19 cellular contexts compared by ENCODE assay signal in the genomic region with DNA sequence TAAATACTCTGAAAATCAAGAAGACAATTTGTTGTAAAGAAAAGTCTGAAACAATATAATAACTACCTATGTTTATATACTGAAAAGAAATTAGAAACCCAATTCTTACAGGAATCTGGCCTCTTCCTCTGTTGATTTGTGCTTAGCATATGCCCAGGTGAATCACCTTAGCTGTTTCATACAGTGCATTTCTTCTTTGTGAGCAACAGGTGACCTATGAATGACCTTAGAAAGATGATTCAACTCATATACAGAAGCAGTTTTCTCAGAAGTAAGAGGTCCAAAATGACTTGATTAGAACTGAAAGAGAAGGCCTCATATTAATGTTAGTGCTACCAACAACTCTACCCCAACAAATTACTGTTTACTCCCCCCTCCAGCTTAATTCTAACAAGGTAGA.
DNase-seq lines count a peak whose midpoint lies in the region; ATAC-seq and TF ChIP-seq lines count a peak whose summit lies in the region.
"Had no signal": no experiment of that assay in that cellular context is flagged by ENCODE, and none has a peak within 500 bp of the region (broad histone marks: within the 10 kb centered on the region; RNA-seq: fewer than 3 reads in every experiment).

No MANE protein-coding gene starts in this region.

- H4K5ac ChIP-seq in IMR-90 (ENCODE audit: low read depth, low read length): no peak overlapping the region

- H3K36me3 ChIP-seq in IMR-90 (ENCODE audit: control insufficient read depth, insufficient read depth, low read length) (no peaks in the 10 kb centered on the region), brain microvascular endothelial cell (replicated peaks) (no peaks in the 10 kb centered on the region), heart left ventricle (no peaks in the 10 kb centered on the region)
- H3K36me3 ChIP-seq: cardiac muscle cell, stomach had no signal

- no peak overlapping the region for H2BK5ac ChIP-seq in IMR-90 (ENCODE audit: low read depth, low read length, poor library complexity, severe bottlenecking)

- no peak overlapping the region for H2BK120ac ChIP-seq in IMR-90 (ENCODE audit: low read depth, low read length)

- H3K4me2 ChIP-seq in IMR-90 (ENCODE audit: low read depth, low read length): no peak overlapping the region

- in situ Hi-C loops in IMR-90 (cut with MboI; ENCODE audit: low sequenced_read_pairs): no loop called here
- in situ Hi-C loops in brain microvascular endothelial cell (cut with HindIII; ENCODE audit: low pct_ligation_motif_present, low sequenced_read_pairs): no loop called here

- no peaks in the 10 kb centered on the region for H3K9me1 ChIP-seq in IMR-90 (ENCODE audit: insufficient read depth, low read length)

- no peak overlapping the region for H3K4me3 Mint-ChIP-seq in activated CD4-positive, alpha-beta T cell treated with anti-CD3 and anti-CD28 coated beads for 36 hours
- H3K4me3 Mint-ChIP-seq: activated naive CD4-positive, alpha-beta T cell treated with anti-CD3 and anti-CD28 coated beads, Interleukin-2, amount 10 ng/mL, durations not matched to agents 7 days and 5 days; CD4-positive, alpha-beta T cell; natural killer cell had no signal

- TF ChIP-seq POLR2A in IMR-90 (IDR thresholded peaks at IDR 0.05; ENCODE audit: low read depth, low read length): no peak
- no peak for TF ChIP-seq POLR2A in heart left ventricle (IDR thresholded peaks at IDR 0.05)

- H3K27me3 ChIP-seq in IMR-90 (ENCODE audit: control insufficient read depth, insufficient read depth, low read length) (no peaks in the 10 kb centered on the region), brain microvascular endothelial cell (replicated peaks) (no peaks in the 10 kb centered on the region), heart left ventricle (no peaks in the 10 kb centered on the region)
- H3K27me3 ChIP-seq: cardiac muscle cell, stomach had no signal

- CTCF ChIA-PET in IMR-90 (lab: Yijun Ruan, JAX): no interaction called here
- CTCF ChIA-PET in activated CD4-positive, alpha-beta T cell treated with anti-CD3 and anti-CD28 coated beads for 36 hours (lab: Charles Lee): no interaction called here

- H2AFZ ChIP-seq in IMR-90 (replicated peaks; ENCODE audit: low read length, poor library complexity): no peak overlapping the region

- intact Hi-C loops in IMR-90 (cut with micrococcal nuclease): no loop called here
- intact Hi-C loops in activated CD4-positive, alpha-beta T cell treated with anti-CD3 and anti-CD28 coated beads for 36 hours (cut with DNase I, micrococcal nuclease): no loop called here
- intact Hi-C loops in heart left ventricle (cut with DNase I): no loop called here

- no peaks in the 10 kb centered on the region for H3K27me3 Mint-ChIP-seq in activated CD4-positive, alpha-beta T cell treated with anti-CD3 and anti-CD28 coated beads for 36 hours
- H3K27me3 Mint-ChIP-seq: activated naive CD4-positive, alpha-beta T cell treated with anti-CD3 and anti-CD28 coated beads, Interleukin-2, amount 10 ng/mL, durations not matched to agents 7 days and 5 days; CD4-positive, alpha-beta T cell had no signal

- H4K20me1 ChIP-seq in IMR-90 (ENCODE audit: insufficient read depth, low read length): no peaks in the 10 kb centered on the region

- TF ChIP-seq CTCF in AG10803 (conservative IDR thresholded peaks at IDR 0.05; ENCODE audit: low read length) (no peak), IMR-90 (conservative IDR thresholded peaks at IDR 0.05; ENCODE audit: low read depth, low read length) (no peak), brain microvascular endothelial cell (IDR thresholded peaks at IDR 0.05; ENCODE audit: low read depth, low read length, missing control alignments) (no peak), heart left ventricle (IDR thresholded peaks at IDR 0.05) (no peak)

- H2BK20ac ChIP-seq in IMR-90 (ENCODE audit: low read depth, low read length): no peak overlapping the region

- H3K27ac ChIP-seq in IMR-90 (ENCODE audit: insufficient read depth, low read length): no peak overlapping the region
- H3K27ac ChIP-seq in brain microvascular endothelial cell: peak overlapping the region; percentile 52
- no peak overlapping the region for H3K27ac ChIP-seq in heart left ventricle
- H3K27ac ChIP-seq: cardiac muscle cell, stomach had no signal

- H3K14ac ChIP-seq in IMR-90 (replicated peaks; ENCODE audit: low read depth, low read length): no peak overlapping the region

- H3K9me3 ChIP-seq in IMR-90 (ENCODE audit: control insufficient read depth, insufficient read depth, low read length): no peaks in the 10 kb centered on the region
- peaks cover 0 to 13% (median 0%) of the 10 kb centered on the region in 12 donors for H3K9me3 ChIP-seq in heart left ventricle

- H4K91ac ChIP-seq in IMR-90 (ENCODE audit: insufficient read depth, low read depth, low read length): no peak overlapping the region

- no peak overlapping the region for H2AK5ac ChIP-seq in IMR-90 (ENCODE audit: low read depth, low read length)

- no peak overlapping the region for H3K9ac ChIP-seq in IMR-90 (ENCODE audit: low read depth, low read length)

- DNase-seq in AG10803 (ENCODE audit: low read depth) (peak; percentile 4), IMR-90 (peak; percentile 74), brain microvascular endothelial cell (peak; percentile 53), iris pigment epithelial cell (ENCODE audit: low read depth) (peak; percentile 88), globus pallidus (ENCODE audit: low spot score) (no peak), heart left ventricle (no peak)
- no peak for DNase-seq in activated CD4-positive, alpha-beta T cell treated with anti-CD3 and anti-CD28 coated beads for 36 hours
- no peak for DNase-seq in central memory CD4-positive, alpha-beta T cell
- DNase-seq: activated CD4-positive, alpha-beta T cell treated with anti-CD3 and anti-CD28 coated beads for 48 hours; activated naive CD4-positive, alpha-beta T cell treated with anti-CD3 and anti-CD28 coated beads, Interleukin-2, amount 10 ng/mL, durations not matched to agents 7 days and 5 days; CD4-positive, alpha-beta T cell; effector memory CD4-positive, alpha-beta T cell; natural killer cell; NCI-H146; NCI-H2227 treated with DMSO at 0.1 percent for 48 hours; NK-92 treated with Interleukin-12 subunit alpha and Interleukin-12 subunit beta, amount 100 ng/mL, for 24 hours; SIG-M5; stomach had no signal

- no peaks in the 10 kb centered on the region for H3K4me1 Mint-ChIP-seq in activated CD4-positive, alpha-beta T cell treated with anti-CD3 and anti-CD28 coated beads for 36 hours
- H3K4me1 Mint-ChIP-seq: activated naive CD4-positive, alpha-beta T cell treated with anti-CD3 and anti-CD28 coated beads, Interleukin-2, amount 10 ng/mL, durations not matched to agents 7 days and 5 days; natural killer cell had no signal

- no peaks in the 10 kb centered on the region for H3K36me3 Mint-ChIP-seq in activated CD4-positive, alpha-beta T cell treated with anti-CD3 and anti-CD28 coated beads for 36 hours (ENCODE audit: low read depth)
- H3K36me3 Mint-ChIP-seq: activated naive CD4-positive, alpha-beta T cell treated with anti-CD3 and anti-CD28 coated beads, Interleukin-2, amount 10 ng/mL, durations not matched to agents 7 days and 5 days; natural killer cell had no signal

- BruUV-seq in IMR-90 (replicated peaks; lab: Mats Ljungman, UMichigan): no TSS peak

- no peak overlapping the region for H3K23ac ChIP-seq in IMR-90 (ENCODE audit: low read depth, low read length)

- H3K4me3 ChIP-seq in AG10803 (ENCODE audit: low read length) (no peak overlapping the region), IMR-90 (ENCODE audit: insufficient read depth, low read depth, low read length) (no peak overlapping the region), brain microvascular endothelial cell (ENCODE audit: low read depth, low read length) (no peak overlapping the region), heart left ventricle (no peak overlapping the region)
- H3K4me3 ChIP-seq: cardiac muscle cell, stomach had no signal

- H2AK9ac ChIP-seq in IMR-90 (replicated peaks; ENCODE audit: low read depth, low read length, poor library complexity): no peak overlapping the region

- H3K79me1 ChIP-seq in IMR-90 (ENCODE audit: low read depth in 1 of 2, low read length in 2 of 2): no peaks in the 10 kb centered on the region

- POLR2A ChIA-PET in IMR-90 (lab: Charles Lee; ENCODE audit: unreplicated experiment): no interaction called here
- POLR2A ChIA-PET in activated CD4-positive, alpha-beta T cell treated with anti-CD3 and anti-CD28 coated beads for 36 hours (lab: Charles Lee): no interaction called here

- H3K56ac ChIP-seq in IMR-90 (ENCODE audit: extremely low read depth, insufficient read depth, low read length): no peak overlapping the region

- H3K9me3 Mint-ChIP-seq in activated CD4-positive, alpha-beta T cell treated with anti-CD3 and anti-CD28 coated beads for 36 hours (ENCODE audit: low read depth): peaks cover 7% of the 10 kb centered on the region
- H3K9me3 Mint-ChIP-seq: CD4-positive, alpha-beta T cell had no signal

- dilution Hi-C loops in IMR-90 (cut with HindIII; ENCODE audit: low sequenced_read_pairs, unreplicated experiment): no loop called here

- H3K4me1 ChIP-seq in IMR-90 (ENCODE audit: control insufficient read depth, insufficient read depth, low read length) (no peaks in the 10 kb centered on the region), heart left ventricle (no peaks in the 10 kb centered on the region)
- H3K4me1 ChIP-seq: stomach had no signal

- H2BK15ac ChIP-seq in IMR-90 (ENCODE audit: low read depth, low read length): no peak overlapping the region

- H3K27ac Mint-ChIP-seq in activated CD4-positive, alpha-beta T cell treated with anti-CD3 and anti-CD28 coated beads for 36 hours: no peak overlapping the region
- H3K27ac Mint-ChIP-seq: activated naive CD4-positive, alpha-beta T cell treated with anti-CD3 and anti-CD28 coated beads, Interleukin-2, amount 10 ng/mL, durations not matched to agents 7 days and 5 days; CD4-positive, alpha-beta T cell; natural killer cell had no signal

- ATAC-seq in IMR-90 (ENCODE audit: low read depth): no peak
- no peak for ATAC-seq in activated CD4-positive, alpha-beta T cell treated with anti-CD3 and anti-CD28 coated beads for 36 hours
- ATAC-seq in heart left ventricle: no peak
- ATAC-seq: natural killer cell had no signal

- TF ChIP-seq RAD21 in IMR-90 (IDR thresholded peaks at IDR 0.05; ENCODE audit: low read length): no peak

- no peak overlapping the region for H3K18ac ChIP-seq in IMR-90 (ENCODE audit: low read depth, low read length)

- H3K4ac ChIP-seq in IMR-90 (ENCODE audit: low read depth, low read length): no peak overlapping the region

- no peak overlapping the region for H4K8ac ChIP-seq in IMR-90 (ENCODE audit: low read depth in 2 of 2, low read length in 2 of 2)

TF ChIP-seq in IMR-90, 13 proteins besides CTCF, POLR2A, EP300 and RAD21 (continues in another document):
- no peak for TF ChIP-seq CHD1 (IDR thresholded peaks at IDR 0.05; ENCODE audit: low read depth, low read length)
- TF ChIP-seq NFE2L2 (IDR thresholded peaks at IDR 0.05; ENCODE audit: low read depth, low read length): no peak
- TF ChIP-seq RCOR1 (IDR thresholded peaks at IDR 0.05; ENCODE audit: insufficient replicate concordance, low read length): no peak

Comparison
In these comparisons a context has a peak if more than half of its experiments do, and no peak if none do; other contexts are left out.
1. DNase-seq: peak in AG10803 (single experiment), IMR-90 (single experiment), brain microvascular endothelial cell (single experiment) and iris pigment epithelial cell (single experiment); none in activated CD4-positive, alpha-beta T cell treated with anti-CD3 and anti-CD28 coated beads for 36 hours (single experiment), central memory CD4-positive, alpha-beta T cell (single experiment), globus pallidus (single experiment) and heart left ventricle (0 of 5).